8 cellular contexts compared by ENCODE assay signal in the genomic region with DNA sequence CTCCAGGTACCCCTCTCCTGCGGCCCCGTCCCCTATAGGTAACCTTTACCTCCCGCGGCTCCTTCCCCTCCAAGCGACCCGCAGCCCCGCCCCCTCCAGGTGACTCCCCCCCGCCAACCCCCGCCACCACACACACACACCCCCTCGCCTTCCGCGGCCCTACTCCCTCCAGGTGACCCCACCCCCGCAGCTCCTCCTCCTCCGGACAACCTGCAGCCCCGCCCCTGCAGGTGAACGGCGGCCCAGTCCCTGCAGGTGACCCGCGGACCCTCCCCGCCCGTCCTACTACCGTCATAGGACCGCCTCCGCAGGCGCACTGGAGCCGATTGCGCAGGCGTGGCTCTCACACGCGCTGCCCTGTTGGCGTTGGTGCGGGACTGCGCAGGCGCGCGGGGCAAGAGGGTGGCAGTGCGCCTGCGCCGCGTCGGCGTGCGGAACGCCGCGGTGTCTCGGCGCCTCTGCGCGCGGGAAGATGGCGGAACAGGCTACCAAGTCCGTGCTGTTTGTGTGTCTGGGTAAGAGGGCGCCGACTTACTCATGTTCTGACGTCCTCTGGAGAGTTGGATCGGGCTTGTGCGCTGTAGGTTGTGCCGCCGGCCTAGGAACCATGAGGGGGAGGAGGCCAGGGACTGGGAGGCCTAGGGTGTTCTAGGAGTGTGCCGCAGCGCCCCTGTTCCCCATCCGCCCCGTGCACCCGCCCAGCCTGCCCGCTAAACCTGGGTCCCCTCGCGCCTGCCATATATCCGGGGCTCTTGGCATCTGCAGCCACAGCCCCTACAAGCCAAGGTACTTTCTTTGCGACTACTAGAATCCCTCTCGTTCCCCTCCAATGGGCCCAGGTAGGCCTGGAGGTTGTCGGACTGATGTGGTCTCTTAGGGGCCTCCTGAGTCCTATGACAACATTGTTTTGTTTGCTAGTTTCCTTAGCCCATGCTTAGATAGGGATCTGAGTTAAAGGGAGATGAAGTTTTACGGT. TPM values are rescaled to one million over a fixed set of nuclear protein-coding genes. Genes with fewer than 3 reads are reported as not detected.
DNase-seq lines count a peak whose midpoint lies in the region; ATAC-seq and TF ChIP-seq lines count a peak whose summit lies in the region.

Gene ACP1, plus strand, starts transcription at position 455 of the 976 bp plus-strand sequence. Its CDS starts 18 bp downstream, at position 473.

- DNase-seq in H7 (peak; percentile 98), RWPE2 (ENCODE audit: low spot score) (peak; percentile 99), fibroblast of peridontal ligament (ENCODE audit: extremely low read depth) (peak; percentile 91), natural killer cell (peak; percentile 94)
- DNase-seq in activated T-helper 2 cell treated with anti-CD3 and anti-CD28 coated beads, Interferon-gamma antibody, Interleukin-2, Interleukin-4, amounts not matched to agents 10 μg/mL and 5 μg/mL and 100 μg/mL, durations not matched to agents 14 hours and 24 hours and 36 hours (ENCODE audit: low spot score) = peak; percentile 93
- DNase-seq in stimulated activated naive CD4-positive, alpha-beta T cell (lab: John Stamatoyannopoulos, UW) = peak; percentile 88 to 96 (median 94)

- H3K27me3 Mint-ChIP-seq in activated T-helper 2 cell treated with anti-CD3 and anti-CD28 coated beads, Interferon-gamma antibody, Interleukin-2, Interleukin-4, amounts not matched to agents 10 μg/mL and 5 μg/mL and 100 μg/mL, durations not matched to agents 14 hours and 24 hours and 36 hours (ENCODE audit: low read depth) = no peaks in the 10 kb centered on the region
- no peaks in the 10 kb centered on the region for H3K27me3 Mint-ChIP-seq in natural killer cell (ENCODE audit: low read depth in 2 of 2)

- H3K4me3 ChIP-seq in H7 (ENCODE audit: insufficient read depth, low read depth, low read length) = peak within 1 kb of the TSS; percentile 88
- H3K4me3 ChIP-seq in Loucy (ENCODE audit: low read length, poor library complexity, severe bottlenecking) = peak within 1 kb of the TSS; percentile 100
- peak within 1 kb of the TSS; percentile 82 for H3K4me3 ChIP-seq in RWPE2 (ENCODE audit: severe bottlenecking)

- peaks cover 9% of the 10 kb centered on the region for H3K27me3 ChIP-seq in H7 (ENCODE audit: control insufficient read depth, insufficient read depth, low read length)
- H3K27me3 ChIP-seq in Loucy (ENCODE audit: insufficient read depth, low read length, poor library complexity, severe bottlenecking) = no peaks in the 10 kb centered on the region
- H3K27me3 ChIP-seq in RWPE2 (ENCODE audit: insufficient read depth, poor library complexity, severe bottlenecking) = no peaks in the 10 kb centered on the region

- peaks cover 47% of the 10 kb centered on the region for H3K4me1 Mint-ChIP-seq in activated T-helper 2 cell treated with anti-CD3 and anti-CD28 coated beads, Interferon-gamma antibody, Interleukin-2, Interleukin-4, amounts not matched to agents 10 μg/mL and 5 μg/mL and 100 μg/mL, durations not matched to agents 14 hours and 24 hours and 36 hours (ENCODE audit: low read depth)
- H3K4me1 Mint-ChIP-seq in natural killer cell = peaks cover 44 to 51% of the 10 kb centered on the region in 2 donors

- H3K4me2 ChIP-seq in Loucy (ENCODE audit: low read depth, low read length, poor library complexity, severe bottlenecking) = peak within 1 kb of the TSS; percentile 98

- H3K9me3 Mint-ChIP-seq in activated T-helper 2 cell treated with anti-CD3 and anti-CD28 coated beads, Interferon-gamma antibody, Interleukin-2, Interleukin-4, amounts not matched to agents 10 μg/mL and 5 μg/mL and 100 μg/mL, durations not matched to agents 14 hours and 24 hours and 36 hours = peaks cover 5% of the 10 kb centered on the region
- no peaks in the 10 kb centered on the region for H3K9me3 Mint-ChIP-seq in natural killer cell

- H3K9me2 ChIP-seq in Loucy (replicated peaks; ENCODE audit: low read depth, low read length) = no peaks in the 10 kb centered on the region

- H3F3A ChIP-seq in Loucy (ENCODE audit: low read depth) = no peaks in the 10 kb centered on the region

- H4K20me1 ChIP-seq in Loucy (ENCODE audit: insufficient read depth, low read length, poor library complexity, severe bottlenecking) = peaks cover 49% of the 10 kb centered on the region

- intact Hi-C loops in activated T-helper 2 cell treated with anti-CD3 and anti-CD28 coated beads, Interferon-gamma antibody, Interleukin-2, Interleukin-4, amounts not matched to agents 10 μg/mL and 5 μg/mL and 100 μg/mL, durations not matched to agents 14 hours and 24 hours and 36 hours (cut with micrococcal nuclease) = loop anchor here (1.0 to 5.0 kb wide), 4 partner anchors 35 to 412 kb away; partner anchors contain the start of gene TMEM18
- intact Hi-C loops in natural killer cell (cut with micrococcal nuclease) = loop anchor here (1.0 to 2.0 kb wide), 2 partner anchors 72 to 412 kb away; no protein-coding TSS in a partner anchor

- H3K79me2 ChIP-seq in Loucy (ENCODE audit: insufficient read depth, low read length) = peaks cover 61% of the 10 kb centered on the region

- H3K4me1 ChIP-seq in ES-I3 (ENCODE audit: insufficient read depth, low read length) (peaks cover 7% of the 10 kb centered on the region; the same call in 1 of the 2 replicates), Loucy (ENCODE audit: insufficient read depth, low read length, poor library complexity, severe bottlenecking) (peaks cover 67% of the 10 kb centered on the region), RWPE2 (ENCODE audit: insufficient read depth, poor library complexity, severe bottlenecking) (peaks cover 15% of the 10 kb centered on the region)

- peak within 1 kb of the TSS; percentile 93 for H3K27ac Mint-ChIP-seq in activated T-helper 2 cell treated with anti-CD3 and anti-CD28 coated beads, Interferon-gamma antibody, Interleukin-2, Interleukin-4, amounts not matched to agents 10 μg/mL and 5 μg/mL and 100 μg/mL, durations not matched to agents 14 hours and 24 hours and 36 hours
- peak within 1 kb of the TSS; percentile 92 to 98 for H3K27ac Mint-ChIP-seq in natural killer cell

- H3K36me3 ChIP-seq in ES-I3 (ENCODE audit: insufficient read depth, low read length) = no peaks in the 10 kb centered on the region
- H3K36me3 ChIP-seq in H7 (replicated peaks; ENCODE audit: control insufficient read depth, insufficient read depth, low read length) = no peaks in the 10 kb centered on the region
- H3K36me3 ChIP-seq in Loucy (ENCODE audit: insufficient read depth, low read length) = no peaks in the 10 kb centered on the region
- peaks cover 15% of the 10 kb centered on the region for H3K36me3 ChIP-seq in RWPE2 (ENCODE audit: low read depth)

- ATAC-seq in RWPE2 (ENCODE audit: low read depth) (peak; percentile 86), natural killer cell (peak; percentile 84 to 88 (median 85))

- peaks cover 51% of the 10 kb centered on the region for H3K36me3 Mint-ChIP-seq in activated T-helper 2 cell treated with anti-CD3 and anti-CD28 coated beads, Interferon-gamma antibody, Interleukin-2, Interleukin-4, amounts not matched to agents 10 μg/mL and 5 μg/mL and 100 μg/mL, durations not matched to agents 14 hours and 24 hours and 36 hours (ENCODE audit: low read depth)
- H3K36me3 Mint-ChIP-seq in natural killer cell = no peaks in the 10 kb centered on the region

- H3K4me3 Mint-ChIP-seq in activated T-helper 2 cell treated with anti-CD3 and anti-CD28 coated beads, Interferon-gamma antibody, Interleukin-2, Interleukin-4, amounts not matched to agents 10 μg/mL and 5 μg/mL and 100 μg/mL, durations not matched to agents 14 hours and 24 hours and 36 hours (ENCODE audit: low read depth) = peak within 1 kb of the TSS; percentile 93
- peak within 1 kb of the TSS; percentile 98 for H3K4me3 Mint-ChIP-seq in natural killer cell

- TF ChIP-seq CTCF in Loucy (conservative IDR thresholded peaks at IDR 0.05; ENCODE audit: low read length) = no peak
- no peak for TF ChIP-seq CTCF in RWPE2 (IDR thresholded peaks at IDR 0.05; ENCODE audit: poor library complexity, severe bottlenecking)
- no peak for TF ChIP-seq CTCF in natural killer cell (IDR thresholded peaks at IDR 0.05)

- H3K9me3 ChIP-seq in ES-I3 (ENCODE audit: control insufficient read depth, insufficient read depth, low read length) (no peaks in the 10 kb centered on the region), Loucy (ENCODE audit: insufficient read depth, low read depth, low read length) (no peaks in the 10 kb centered on the region), RWPE2 (ENCODE audit: severe bottlenecking) (no peaks in the 10 kb centered on the region)

- H3K9ac ChIP-seq in ES-I3 (ENCODE audit: low read depth, low read length) = peak within 1 kb of the TSS; percentile 88
- peak within 1 kb of the TSS; percentile 97 for H3K9ac ChIP-seq in Loucy (ENCODE audit: low read depth, low read length, poor library complexity, severe bottlenecking)

- peak within 1 kb of the TSS; percentile 58 for H3K27ac ChIP-seq in RWPE2 (ENCODE audit: poor library complexity, severe bottlenecking)

- peak within 1 kb of the TSS; percentile 85 for H2AFZ ChIP-seq in Loucy (ENCODE audit: low read length)

RNA-seq across cellular contexts. Expression of gene ACP1, which starts in this region (rescaled TPM):
- total RNA-seq in H7 (2014; rRNA removed; shearing (Covaris generic)) = 138 and 179 TPM in 2 replicates
- 168 and 177 TPM in 2 replicates for total RNA-seq in activated T-helper 2 cell treated with anti-CD3 and anti-CD28 coated beads, Interferon-gamma antibody, Interleukin-2, Interleukin-4, amounts not matched to agents 10 μg/mL and 5 μg/mL and 100 μg/mL, durations not matched to agents 14 hours and 24 hours and 36 hours
- 100 to 1,000 TPM in 2 of 3 donors, 10 to 100 TPM in 1; 87.2 to 104 (median 102) TPM for total RNA-seq in natural killer cell

Comparison
In these comparisons a context has a peak if more than half of its experiments do, and no peak if none do; other contexts are left out.
1. Peak in every context shown above with its lines: DNase-seq, ATAC-seq, H3K4me3 ChIP-seq and H3K27ac ChIP-seq.